Comparison of ENCODE assay signal across 1 cellular context in the genomic region with DNA sequence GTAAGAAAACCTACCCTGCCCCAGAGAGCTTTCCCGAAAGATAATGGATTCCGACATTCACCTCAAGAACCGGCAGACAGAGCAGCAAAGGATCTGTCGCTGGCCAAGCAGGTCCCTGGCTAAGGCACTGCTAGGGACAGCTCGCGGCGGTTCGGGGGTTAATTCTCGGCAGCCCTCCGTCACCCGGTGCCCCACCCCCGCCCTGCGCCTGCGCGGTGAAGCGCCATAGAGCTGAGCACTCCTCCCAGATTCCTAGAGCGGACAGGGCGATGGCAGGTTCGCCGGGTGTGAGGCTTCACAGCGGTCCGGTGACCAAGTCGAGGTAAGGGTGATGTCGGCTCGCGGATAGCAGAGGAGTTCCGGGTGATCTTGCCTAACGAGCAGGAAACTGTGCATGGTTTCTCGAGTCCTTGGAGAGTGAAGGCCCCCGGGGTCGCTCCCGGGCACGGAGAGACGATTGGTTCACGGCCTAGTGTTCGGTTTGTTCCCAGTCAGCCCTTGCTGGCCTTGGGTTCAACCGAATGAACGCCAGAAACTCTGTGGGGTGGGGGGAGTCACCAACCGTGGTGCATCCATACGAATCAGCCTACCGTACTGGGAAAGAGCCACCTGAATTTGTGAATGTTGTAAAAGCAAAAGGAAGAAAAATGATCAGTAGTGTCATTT.
TF ChIP-seq lines count a peak whose summit lies in the region.

A gene (minus strand): TSS at position 160 of the 666 bp plus-strand sequence. CDS start 25,877 bp downstream, outside the sequence.

TF ChIP-seq in HepG2, 621 proteins besides CTCF, POLR2A, EP300 and RAD21 (continued from another document and continues in another):
- TF ChIP-seq, protein P1, sequence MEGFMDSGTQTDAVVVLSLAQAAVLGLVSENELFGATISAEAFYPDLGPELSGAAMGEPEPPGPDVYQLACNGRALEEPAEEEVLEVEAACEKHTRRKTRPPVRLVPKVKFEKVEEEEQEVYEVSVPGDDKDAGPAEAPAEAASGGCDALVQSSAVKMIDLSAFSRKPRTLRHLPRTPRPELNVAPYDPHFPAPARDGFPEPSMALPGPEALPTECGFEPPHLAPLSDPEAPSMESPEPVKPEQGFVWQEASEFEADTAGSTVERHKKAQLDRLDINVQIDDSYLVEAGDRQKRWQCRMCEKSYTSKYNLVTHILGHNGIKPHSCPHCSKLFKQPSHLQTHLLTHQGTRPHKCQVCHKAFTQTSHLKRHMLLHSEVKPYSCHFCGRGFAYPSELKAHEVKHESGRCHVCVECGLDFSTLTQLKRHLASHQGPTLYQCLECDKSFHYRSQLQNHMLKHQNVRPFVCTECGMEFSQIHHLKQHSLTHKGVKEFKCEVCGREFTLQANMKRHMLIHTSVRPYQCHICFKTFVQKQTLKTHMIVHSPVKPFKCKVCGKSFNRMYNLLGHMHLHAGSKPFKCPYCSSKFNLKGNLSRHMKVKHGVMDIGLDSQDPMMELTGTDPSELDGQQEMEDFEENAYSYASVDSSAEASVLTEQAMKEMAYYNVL (CRISPR knock-in tag; IDR thresholded peaks at IDR 0.05; ENCODE audit: borderline replicate concordance), result no peak; the same call in 1 of the 2 replicates
- no peak for TF ChIP-seq IKZF1 (IDR thresholded peaks at IDR 0.05)
- peak; percentile 99 for TF ChIP-seq HES4 (CRISPR knock-in tag; IDR thresholded peaks at IDR 0.05; ENCODE audit: borderline replicate concordance)
- no peak for TF ChIP-seq HOXA9 (CRISPR knock-in tag; IDR thresholded peaks at IDR 0.05; ENCODE audit: borderline replicate concordance)
- no peak for TF ChIP-seq ZBTB3 (CRISPR knock-in tag; IDR thresholded peaks at IDR 0.05; ENCODE audit: borderline replicate concordance, low read depth)
- TF ChIP-seq ZNF563 (CRISPR knock-in tag; IDR thresholded peaks at IDR 0.05), result peak; percentile 99
- TF ChIP-seq ZNF350 (CRISPR knock-in tag; IDR thresholded peaks at IDR 0.05; ENCODE audit: borderline replicate concordance, low read depth), result peak; percentile 70; the same call in 1 of the 2 replicates
- TF ChIP-seq, protein P2, sequence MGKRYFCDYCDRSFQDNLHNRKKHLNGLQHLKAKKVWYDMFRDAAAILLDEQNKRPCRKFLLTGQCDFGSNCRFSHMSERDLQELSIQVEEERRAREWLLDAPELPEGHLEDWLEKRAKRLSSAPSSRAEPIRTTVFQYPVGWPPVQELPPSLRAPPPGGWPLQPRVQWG (CRISPR knock-in tag; IDR thresholded peaks at IDR 0.05; ENCODE audit: borderline replicate concordance, low read depth), result peak; percentile 63; the same call in 1 of the 2 replicates
- no peak for TF ChIP-seq SP1 (IDR thresholded peaks at IDR 0.05)
- peak; percentile 54; the same call in 1 of the 2 replicates for TF ChIP-seq SP1 (CRISPR knock-in tag; IDR thresholded peaks at IDR 0.05)
- TF ChIP-seq TBL1XR1 (IDR thresholded peaks at IDR 0.05; ENCODE audit: borderline replicate concordance, low read length, partially characterized antibody), result no peak
- TF ChIP-seq HDAC1 (CRISPR knock-in tag; IDR thresholded peaks at IDR 0.05), result peak; percentile 98
- TF ChIP-seq FOSL2 (CRISPR knock-in tag; IDR thresholded peaks at IDR 0.05), result peak; percentile 64
- TF ChIP-seq, protein P3, sequence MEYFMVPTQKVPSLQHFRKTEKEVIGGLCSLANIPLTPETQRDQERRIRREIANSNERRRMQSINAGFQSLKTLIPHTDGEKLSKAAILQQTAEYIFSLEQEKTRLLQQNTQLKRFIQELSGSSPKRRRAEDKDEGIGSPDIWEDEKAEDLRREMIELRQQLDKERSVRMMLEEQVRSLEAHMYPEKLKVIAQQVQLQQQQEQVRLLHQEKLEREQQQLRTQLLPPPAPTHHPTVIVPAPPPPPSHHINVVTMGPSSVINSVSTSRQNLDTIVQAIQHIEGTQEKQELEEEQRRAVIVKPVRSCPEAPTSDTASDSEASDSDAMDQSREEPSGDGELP (IDR thresholded peaks at IDR 0.05; ENCODE audit: borderline replicate concordance, low read depth), result peak; percentile 66; the same call in 1 of the 2 replicates
- TF ChIP-seq AGO1 (IDR thresholded peaks at IDR 0.05; ENCODE audit: low read depth, low read length, poor library complexity, severe bottlenecking), result no peak
- no peak for TF ChIP-seq ONECUT2 (CRISPR knock-in tag; IDR thresholded peaks at IDR 0.05)
- TF ChIP-seq ZNF605 (CRISPR knock-in tag; IDR thresholded peaks at IDR 0.05), result peak; percentile 100
- TF ChIP-seq HNF4G (IDR thresholded peaks at IDR 0.05; ENCODE audit: borderline replicate concordance, low read depth, low read length), result peak; percentile 33; the same call in 1 of the 2 replicates
- 0 out of 2 replicates have a peak, but pooled peaks have one; percentile 52 for TF ChIP-seq HNF4G (CRISPR knock-in tag; IDR thresholded peaks at IDR 0.05; ENCODE audit: borderline replicate concordance, low read depth)
- TF ChIP-seq, protein P4, sequence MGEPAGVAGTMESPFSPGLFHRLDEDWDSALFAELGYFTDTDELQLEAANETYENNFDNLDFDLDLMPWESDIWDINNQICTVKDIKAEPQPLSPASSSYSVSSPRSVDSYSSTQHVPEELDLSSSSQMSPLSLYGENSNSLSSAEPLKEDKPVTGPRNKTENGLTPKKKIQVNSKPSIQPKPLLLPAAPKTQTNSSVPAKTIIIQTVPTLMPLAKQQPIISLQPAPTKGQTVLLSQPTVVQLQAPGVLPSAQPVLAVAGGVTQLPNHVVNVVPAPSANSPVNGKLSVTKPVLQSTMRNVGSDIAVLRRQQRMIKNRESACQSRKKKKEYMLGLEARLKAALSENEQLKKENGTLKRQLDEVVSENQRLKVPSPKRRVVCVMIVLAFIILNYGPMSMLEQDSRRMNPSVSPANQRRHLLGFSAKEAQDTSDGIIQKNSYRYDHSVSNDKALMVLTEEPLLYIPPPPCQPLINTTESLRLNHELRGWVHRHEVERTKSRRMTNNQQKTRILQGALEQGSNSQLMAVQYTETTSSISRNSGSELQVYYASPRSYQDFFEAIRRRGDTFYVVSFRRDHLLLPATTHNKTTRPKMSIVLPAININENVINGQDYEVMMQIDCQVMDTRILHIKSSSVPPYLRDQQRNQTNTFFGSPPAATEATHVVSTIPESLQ (CRISPR knock-in tag; conservative IDR thresholded peaks at IDR 0.05), result 0 out of 2 replicates have a peak, but pooled peaks have one; percentile 27
- TF ChIP-seq IKZF4 (CRISPR knock-in tag; IDR thresholded peaks at IDR 0.05; ENCODE audit: borderline replicate concordance, low read depth, not compliant biosample characterization), result peak; percentile 83
- no peak; the same call in 1 of the 2 replicates for TF ChIP-seq KLF11 (CRISPR knock-in tag; IDR thresholded peaks at IDR 0.05)
- peak; percentile 96 for TF ChIP-seq HOXA3 (CRISPR knock-in tag; IDR thresholded peaks at IDR 0.05)
- peak; percentile 74 for TF ChIP-seq FOXK1 (CRISPR knock-in tag; IDR thresholded peaks at IDR 0.05; ENCODE audit: borderline replicate concordance, low read depth)
- peak; percentile 98 for TF ChIP-seq ZFX (CRISPR knock-in tag; IDR thresholded peaks at IDR 0.05; ENCODE audit: low read depth)
- no peak for TF ChIP-seq ZNF713 (CRISPR knock-in tag; IDR thresholded peaks at IDR 0.05)
- TF ChIP-seq DR1 (CRISPR knock-in tag; IDR thresholded peaks at IDR 0.05), result peak; percentile 79
- TF ChIP-seq DMAP1 (CRISPR knock-in tag; IDR thresholded peaks at IDR 0.05), result peak; percentile 87
- TF ChIP-seq, protein P5, sequence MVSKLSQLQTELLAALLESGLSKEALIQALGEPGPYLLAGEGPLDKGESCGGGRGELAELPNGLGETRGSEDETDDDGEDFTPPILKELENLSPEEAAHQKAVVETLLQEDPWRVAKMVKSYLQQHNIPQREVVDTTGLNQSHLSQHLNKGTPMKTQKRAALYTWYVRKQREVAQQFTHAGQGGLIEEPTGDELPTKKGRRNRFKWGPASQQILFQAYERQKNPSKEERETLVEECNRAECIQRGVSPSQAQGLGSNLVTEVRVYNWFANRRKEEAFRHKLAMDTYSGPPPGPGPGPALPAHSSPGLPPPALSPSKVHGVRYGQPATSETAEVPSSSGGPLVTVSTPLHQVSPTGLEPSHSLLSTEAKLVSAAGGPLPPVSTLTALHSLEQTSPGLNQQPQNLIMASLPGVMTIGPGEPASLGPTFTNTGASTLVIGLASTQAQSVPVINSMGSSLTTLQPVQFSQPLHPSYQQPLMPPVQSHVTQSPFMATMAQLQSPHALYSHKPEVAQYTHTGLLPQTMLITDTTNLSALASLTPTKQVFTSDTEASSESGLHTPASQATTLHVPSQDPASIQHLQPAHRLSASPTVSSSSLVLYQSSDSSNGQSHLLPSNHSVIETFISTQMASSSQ (IDR thresholded peaks at IDR 0.05; ENCODE audit: low read depth), result no peak
- TF ChIP-seq, protein P5 (CRISPR knock-in tag; IDR thresholded peaks at IDR 0.05; ENCODE audit: borderline replicate concordance), result peak; percentile 77; the same call in 1 of the 2 replicates
- peak; percentile 72 for TF ChIP-seq ZNF724P (CRISPR knock-in tag; IDR thresholded peaks at IDR 0.05; ENCODE audit: borderline replicate concordance)
- no peak for TF ChIP-seq ZNF367 (CRISPR knock-in tag; IDR thresholded peaks at IDR 0.05; ENCODE audit: borderline replicate concordance)
- TF ChIP-seq, protein P6, sequence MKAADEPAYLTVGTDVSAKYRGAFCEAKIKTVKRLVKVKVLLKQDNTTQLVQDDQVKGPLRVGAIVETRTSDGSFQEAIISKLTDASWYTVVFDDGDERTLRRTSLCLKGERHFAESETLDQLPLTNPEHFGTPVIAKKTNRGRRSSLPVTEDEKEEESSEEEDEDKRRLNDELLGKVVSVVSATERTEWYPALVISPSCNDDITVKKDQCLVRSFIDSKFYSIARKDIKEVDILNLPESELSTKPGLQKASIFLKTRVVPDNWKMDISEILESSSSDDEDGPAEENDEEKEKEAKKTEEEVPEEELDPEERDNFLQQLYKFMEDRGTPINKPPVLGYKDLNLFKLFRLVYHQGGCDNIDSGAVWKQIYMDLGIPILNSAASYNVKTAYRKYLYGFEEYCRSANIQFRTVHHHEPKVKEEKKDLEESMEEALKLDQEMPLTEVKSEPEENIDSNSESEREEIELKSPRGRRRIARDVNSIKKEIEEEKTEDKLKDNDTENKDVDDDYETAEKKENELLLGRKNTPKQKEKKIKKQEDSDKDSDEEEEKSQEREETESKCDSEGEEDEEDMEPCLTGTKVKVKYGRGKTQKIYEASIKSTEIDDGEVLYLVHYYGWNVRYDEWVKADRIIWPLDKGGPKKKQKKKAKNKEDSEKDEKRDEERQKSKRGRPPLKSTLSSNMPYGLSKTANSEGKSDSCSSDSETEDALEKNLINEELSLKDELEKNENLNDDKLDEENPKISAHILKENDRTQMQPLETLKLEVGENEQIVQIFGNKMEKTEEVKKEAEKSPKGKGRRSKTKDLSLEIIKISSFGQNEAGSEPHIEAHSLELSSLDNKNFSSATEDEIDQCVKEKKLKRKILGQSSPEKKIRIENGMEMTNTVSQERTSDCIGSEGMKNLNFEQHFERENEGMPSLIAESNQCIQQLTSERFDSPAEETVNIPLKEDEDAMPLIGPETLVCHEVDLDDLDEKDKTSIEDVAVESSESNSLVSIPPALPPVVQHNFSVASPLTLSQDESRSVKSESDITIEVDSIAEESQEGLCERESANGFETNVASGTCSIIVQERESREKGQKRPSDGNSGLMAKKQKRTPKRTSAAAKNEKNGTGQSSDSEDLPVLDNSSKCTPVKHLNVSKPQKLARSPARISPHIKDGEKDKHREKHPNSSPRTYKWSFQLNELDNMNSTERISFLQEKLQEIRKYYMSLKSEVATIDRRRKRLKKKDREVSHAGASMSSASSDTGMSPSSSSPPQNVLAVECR (CRISPR knock-in tag; IDR thresholded peaks at IDR 0.05; ENCODE audit: borderline replicate concordance), result peak; percentile 92
- TF ChIP-seq ZNF615 (CRISPR knock-in tag; IDR thresholded peaks at IDR 0.05; ENCODE audit: borderline replicate concordance), result no peak
- TF ChIP-seq, protein P7, sequence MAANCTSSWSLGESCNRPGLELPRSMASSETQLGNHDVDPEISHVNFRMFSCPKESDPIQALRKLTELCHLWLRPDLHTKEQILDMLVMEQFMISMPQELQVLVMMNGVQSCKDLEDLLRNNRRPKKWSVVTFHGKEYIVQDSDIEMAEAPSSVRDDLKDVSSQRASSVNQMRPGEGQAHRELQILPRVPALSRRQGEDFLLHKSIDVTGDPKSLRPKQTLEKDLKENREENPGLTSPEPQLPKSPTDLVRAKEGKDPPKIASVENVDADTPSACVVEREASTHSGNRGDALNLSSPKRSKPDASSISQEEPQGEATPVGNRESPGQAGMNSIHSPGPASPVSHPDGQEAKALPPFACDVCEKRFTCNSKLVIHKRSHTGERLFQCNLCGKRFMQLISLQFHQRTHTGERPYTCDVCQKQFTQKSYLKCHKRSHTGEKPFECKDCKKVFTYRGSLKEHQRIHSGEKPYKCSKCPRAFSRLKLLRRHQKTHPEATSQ (CRISPR knock-in tag; IDR thresholded peaks at IDR 0.05; ENCODE audit: borderline replicate concordance), result no peak; the same call in 1 of the 2 replicates
- TF ChIP-seq, protein P8, sequence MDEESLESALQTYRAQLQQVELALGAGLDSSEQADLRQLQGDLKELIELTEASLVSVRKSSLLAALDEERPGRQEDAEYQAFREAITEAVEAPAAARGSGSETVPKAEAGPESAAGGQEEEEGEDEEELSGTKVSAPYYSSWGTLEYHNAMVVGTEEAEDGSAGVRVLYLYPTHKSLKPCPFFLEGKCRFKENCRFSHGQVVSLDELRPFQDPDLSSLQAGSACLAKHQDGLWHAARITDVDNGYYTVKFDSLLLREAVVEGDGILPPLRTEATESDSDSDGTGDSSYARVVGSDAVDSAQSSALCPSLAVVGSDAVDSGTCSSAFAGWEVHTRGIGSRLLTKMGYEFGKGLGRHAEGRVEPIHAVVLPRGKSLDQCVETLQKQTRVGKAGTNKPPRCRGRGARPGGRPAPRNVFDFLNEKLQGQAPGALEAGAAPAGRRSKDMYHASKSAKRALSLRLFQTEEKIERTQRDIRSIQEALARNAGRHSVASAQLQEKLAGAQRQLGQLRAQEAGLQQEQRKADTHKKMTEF (CRISPR knock-in tag; IDR thresholded peaks at IDR 0.05), result peak; percentile 90
- no peak for TF ChIP-seq ZNF282 (IDR thresholded peaks at IDR 0.05; ENCODE audit: partially characterized antibody)
- no peak for TF ChIP-seq ZNF326 (CRISPR knock-in tag; IDR thresholded peaks at IDR 0.05; ENCODE audit: borderline replicate concordance)
- peak; percentile 70; the same call in 1 of the 2 replicates for TF ChIP-seq KLF6 (CRISPR knock-in tag; IDR thresholded peaks at IDR 0.05)
- no peak for TF ChIP-seq ZBTB1 (CRISPR knock-in tag; IDR thresholded peaks at IDR 0.05; ENCODE audit: borderline replicate concordance)
- TF ChIP-seq RELA (CRISPR knock-in tag; IDR thresholded peaks at IDR 0.05), result no peak; the same call in 1 of the 2 replicates
- no peak; the same call in none of the 2 replicates for TF ChIP-seq RXRB (CRISPR knock-in tag; IDR thresholded peaks at IDR 0.05; ENCODE audit: borderline replicate concordance)
- TF ChIP-seq GTF2F1 (IDR thresholded peaks at IDR 0.05; ENCODE audit: low read length), result peak; percentile 66; the same call in 1 of the 2 replicates
- peak; percentile 80; the same call in 1 of the 2 replicates for TF ChIP-seq WIZ (CRISPR knock-in tag; IDR thresholded peaks at IDR 0.05)
